ENCODE assay signal across 1 cellular context in the genomic region with DNA sequence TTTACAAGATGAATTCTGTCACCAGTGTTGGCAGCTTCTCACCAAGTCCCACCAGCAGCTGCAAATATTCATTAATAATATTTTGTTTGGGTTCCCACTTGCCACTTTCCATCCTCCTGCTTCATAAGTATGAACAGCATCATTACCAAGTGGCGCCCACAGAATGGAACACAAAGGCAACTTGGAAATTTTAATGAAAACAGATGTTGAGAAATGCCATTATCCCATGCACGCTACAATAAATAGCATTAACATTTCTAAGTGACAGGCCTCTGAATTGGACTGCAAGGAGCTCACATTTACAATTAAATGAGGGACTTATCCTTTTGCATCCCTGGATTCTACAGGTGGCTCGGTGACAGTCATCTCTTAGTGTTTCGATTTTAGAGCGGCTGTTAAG.
TF ChIP-seq lines count a peak whose summit lies in the region.

No MANE protein-coding gene starts in this region.

TF ChIP-seq in SK-N-SH treated with all-trans-retinoic acid at 6 μM for 48 hours, 23 proteins besides CTCF, POLR2A, EP300 and RAD21 (continued from another document):
- TF ChIP-seq, protein P1, sequence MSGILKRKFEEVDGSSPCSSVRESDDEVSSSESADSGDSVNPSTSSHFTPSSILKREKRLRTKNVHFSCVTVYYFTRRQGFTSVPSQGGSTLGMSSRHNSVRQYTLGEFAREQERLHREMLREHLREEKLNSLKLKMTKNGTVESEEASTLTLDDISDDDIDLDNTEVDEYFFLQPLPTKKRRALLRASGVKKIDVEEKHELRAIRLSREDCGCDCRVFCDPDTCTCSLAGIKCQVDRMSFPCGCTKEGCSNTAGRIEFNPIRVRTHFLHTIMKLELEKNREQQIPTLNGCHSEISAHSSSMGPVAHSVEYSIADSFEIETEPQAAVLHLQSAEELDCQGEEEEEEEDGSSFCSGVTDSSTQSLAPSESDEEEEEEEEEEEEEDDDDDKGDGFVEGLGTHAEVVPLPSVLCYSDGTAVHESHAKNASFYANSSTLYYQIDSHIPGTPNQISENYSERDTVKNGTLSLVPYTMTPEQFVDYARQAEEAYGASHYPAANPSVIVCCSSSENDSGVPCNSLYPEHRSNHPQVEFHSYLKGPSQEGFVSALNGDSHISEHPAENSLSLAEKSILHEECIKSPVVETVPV (CRISPR knock-in tag; IDR thresholded peaks at IDR 0.05), result no peak
TF ChIP-seq in SK-N-SH treated with all-trans-retinoic acid at 6 μM for 48 hours: peak in this region for 0.
